In the genomic region with DNA sequence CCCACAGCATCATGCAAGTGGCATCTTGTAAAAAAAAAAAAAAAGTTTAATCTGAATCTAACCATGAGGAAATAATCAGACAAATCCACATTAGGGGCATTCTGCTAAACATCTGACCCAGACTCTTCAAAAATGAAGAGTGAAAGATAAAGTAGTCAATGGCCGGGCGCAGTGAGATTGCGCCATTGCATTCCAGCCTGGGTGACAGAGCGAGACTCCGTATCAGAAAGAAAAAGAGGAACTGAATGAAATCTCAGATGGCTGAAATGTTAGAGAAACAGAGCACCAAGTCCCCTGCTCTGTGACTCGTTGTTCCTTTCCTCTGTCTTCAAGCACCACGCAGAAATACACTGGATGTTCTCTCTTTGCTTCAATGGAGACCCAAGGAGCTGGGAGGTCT, we compare ENCODE assay signal across 13 cellular contexts. TPM values are rescaled to one million over a fixed set of nuclear protein-coding genes. Genes with fewer than 3 reads are reported as not detected.
A peak's percentile ranks its signal among the peaks of the same experiment; 100 is the strongest.
DNase-seq lines count a peak whose midpoint lies in the region; ATAC-seq and TF ChIP-seq lines count a peak whose summit lies in the region.
"Had no signal": no experiment of that assay in that cellular context is flagged by ENCODE, and none has a peak within 500 bp of the region (broad histone marks: within the 10 kb centered on the region; RNA-seq: fewer than 3 reads in every experiment).

No MANE protein-coding gene starts in this region.

- no peak for TF ChIP-seq CTCF in HCT116 (IDR thresholded peaks at IDR 0.05 in 2 of 3, conservative IDR thresholded peaks at IDR 0.05 in 1 of 3; ENCODE audit: borderline replicate concordance in 1 of 3, insufficient read depth in 1 of 3, low read depth in 2 of 3, low read length in 2 of 3)

- H3K4me2 ChIP-seq in HCT116 (ENCODE audit: low read length), result no peak overlapping the region

- RAD21 ChIA-PET in HCT116 (lab: Charles Lee; ENCODE audit: low non-redundant PET in 1 of 2, low total read pairs in 2 of 2, uncharacterized antibody in 2 of 2, unreplicated experiment in 2 of 2), result no interaction called here

- peaks cover 0 to 6% of the 10 kb centered on the region in 2 experiments; a peak in 1 of 4 replicates for H3K4me1 ChIP-seq in HCT116 (ENCODE audit: control insufficient read depth in 1 of 2, insufficient read depth in 2 of 2, low read length in 2 of 2)
- H3K4me1 ChIP-seq in right cardiac atrium (ENCODE audit: control insufficient read depth, insufficient read depth, low read length), result no peaks in the 10 kb centered on the region
- H3K4me1 ChIP-seq: foreskin keratinocyte had no signal

- H3K4me1 Mint-ChIP-seq in stimulated activated naive B cell treated with anti-CD40 and anti-IgM and Interleukin-4, amounts not matched to agents 10 μg/mL and 1 μg/mL and 100 μg/mL, for 72 hours, result peaks cover 56 to 94% of the 10 kb centered on the region in 2 donors

- CTCF ChIA-PET in HCT116 (lab: Charles Lee), result no interaction called here

- H3K27ac ChIP-seq in HCT116 (ENCODE audit: low read depth, low read length) (no peak overlapping the region), right cardiac atrium (ENCODE audit: low read length) (peak overlapping the region; percentile 61)
- H3K27ac ChIP-seq: foreskin keratinocyte had no signal

- no peaks in the 10 kb centered on the region for H3K79me2 ChIP-seq in HCT116 (ENCODE audit: insufficient read depth, low read length)

- H3K36me3 Mint-ChIP-seq in stimulated activated naive B cell treated with anti-CD40 and anti-IgM and Interleukin-4, amounts not matched to agents 10 μg/mL and 1 μg/mL and 100 μg/mL, for 72 hours, result peaks cover 25 to 30% of the 10 kb centered on the region in 2 donors

- H3K36me3 ChIP-seq in HCT116 (ENCODE audit: control insufficient read depth in 1 of 2, insufficient read depth in 2 of 2, low read length in 2 of 2), result 0 out of 4 replicates have a peak, but pooled peaks cover 0 to 4% of the 10 kb centered on the region in 2 experiments

- BruUV-seq in HCT116 (replicated peaks; lab: Mats Ljungman, UMichigan), result TSS peak; percentile 59

- H3K27me3 ChIP-seq in HCT116 (ENCODE audit: insufficient read depth, low read length) (no peaks in the 10 kb centered on the region), right cardiac atrium (ENCODE audit: control insufficient read depth, insufficient read depth) (no peaks in the 10 kb centered on the region)

- no peaks in the 10 kb centered on the region for H3K9me3 ChIP-seq in HCT116 (ENCODE audit: control insufficient read depth in 1 of 2, insufficient read depth in 1 of 2, low read depth in 1 of 2, low read length in 2 of 2)
- no peaks in the 10 kb centered on the region for H3K9me3 ChIP-seq in right cardiac atrium (ENCODE audit: control insufficient read depth, low read length)

- no peaks in the 10 kb centered on the region for H3K9me3 Mint-ChIP-seq in stimulated activated naive B cell treated with anti-CD40 and anti-IgM and Interleukin-4, amounts not matched to agents 10 μg/mL and 1 μg/mL and 100 μg/mL, for 72 hours
- H3K9me3 Mint-ChIP-seq: stimulated activated naive CD8-positive, alpha-beta T cell treated with anti-CD3 and anti-CD28 coated beads, Interleukin-15, Interleukin-2, amounts not matched to agents 100 ng/mL and 50 ng/mL, for 24 hours had no signal

- H3K27me3 Mint-ChIP-seq in stimulated activated naive B cell treated with anti-CD40 and anti-IgM and Interleukin-4, amounts not matched to agents 10 μg/mL and 1 μg/mL and 100 μg/mL, for 72 hours, result no peaks in the 10 kb centered on the region

- no peak overlapping the region for H2AFZ ChIP-seq in HCT116 (ENCODE audit: low read depth, low read length, poor library complexity, severe bottlenecking)

- ATAC-seq in HCT116 (no peak), right cardiac atrium (no peak)
- ATAC-seq in stimulated activated naive B cell treated with anti-CD40 and anti-IgM and Interleukin-4, amounts not matched to agents 10 μg/mL and 1 μg/mL and 100 μg/mL, for 72 hours (replicated peaks), result peak; percentile 78 to 79
- ATAC-seq: foreskin keratinocyte, left colon had no signal

- no peak for DNase-seq in HCT116 (ENCODE audit: low read depth, low spot score)
- DNase-seq in OCI-M1 (lab: John Stamatoyannopoulos, UW), result peak; percentile 91
- peak in 2 of 3 donors; percentile 59 to 77 for DNase-seq in right cardiac atrium
- DNase-seq in stimulated activated naive B cell treated with anti-CD40 and anti-IgM and Interleukin-4, amounts not matched to agents 10 μg/mL and 1 μg/mL and 100 μg/mL, for 72 hours, result no peak
- DNase-seq in stimulated activated CD4-positive, alpha-beta T cell treated with anti-CD3 and anti-CD28 coated beads, Interleukin-15, amount 100 ng/mL, for 24 hours, result no peak
- no peak for DNase-seq in iPS-NIHi7 (ENCODE audit: extremely low spot score)
- DNase-seq in cerebellum (ENCODE audit: low spot score), result no peak
- DNase-seq: activated CD8-positive, alpha-beta memory T cell treated with anti-CD3 and anti-CD28 coated beads for 24 hours; amniotic stem cell; foreskin keratinocyte; left colon; NCI-H1930 had no signal

- H4K20me1 ChIP-seq in HCT116 (ENCODE audit: insufficient read depth), result no peaks in the 10 kb centered on the region

- H3K4me3 ChIP-seq in HCT116 (replicated peaks in 1 of 2; ENCODE audit: low read depth in 1 of 2, low read length in 2 of 2), result no peak overlapping the region
- no peak overlapping the region for H3K4me3 ChIP-seq in right cardiac atrium (ENCODE audit: low read length)

- intact Hi-C loops in HCT116 (cut with micrococcal nuclease), result no loop called here
- intact Hi-C loops in right cardiac atrium (cut with DNase I), result no loop called here

- POLR2A ChIA-PET in HCT116 (lab: Charles Lee), result no interaction called here

- no peak overlapping the region for H3K9ac ChIP-seq in HCT116 (ENCODE audit: low read length)

- H3K9me2 ChIP-seq in HCT116 (ENCODE audit: insufficient read depth), result no peaks in the 10 kb centered on the region

- 74% methylated on average over 7 of the region's 7 CpGs for WGBS in right cardiac atrium

- H3K27ac Mint-ChIP-seq in stimulated activated naive B cell treated with anti-CD40 and anti-IgM and Interleukin-4, amounts not matched to agents 10 μg/mL and 1 μg/mL and 100 μg/mL, for 72 hours, result peak overlapping the region; percentile 81
- H3K27ac Mint-ChIP-seq: stimulated activated naive CD8-positive, alpha-beta T cell treated with anti-CD3 and anti-CD28 coated beads, Interleukin-15, Interleukin-2, amounts not matched to agents 100 ng/mL and 50 ng/mL, for 24 hours had no signal

- TF ChIP-seq RAD21 in HCT116 (IDR thresholded peaks at IDR 0.05; ENCODE audit: low read depth), result no peak

- H3K4me3 Mint-ChIP-seq in stimulated activated naive B cell treated with anti-CD40 and anti-IgM and Interleukin-4, amounts not matched to agents 10 μg/mL and 1 μg/mL and 100 μg/mL, for 72 hours, result peak overlapping the region; percentile 30 to 62
- H3K4me3 Mint-ChIP-seq: stimulated activated naive CD8-positive, alpha-beta T cell treated with anti-CD3 and anti-CD28 coated beads, Interleukin-15, Interleukin-2, amounts not matched to agents 100 ng/mL and 50 ng/mL, for 24 hours had no signal

- no peak for TF ChIP-seq POLR2A in HCT116 (IDR thresholded peaks at IDR 0.05; ENCODE audit: borderline replicate concordance, extremely low read depth, insufficient read depth, insufficient read length)

TF ChIP-seq in HCT116, 20 proteins besides CTCF, POLR2A, EP300 and RAD21:
- TF ChIP-seq CEBPB (IDR thresholded peaks at IDR 0.05; ENCODE audit: low read depth) (no peak), EZH2phosphoT487 (IDR thresholded peaks at IDR 0.05; ENCODE audit: borderline replicate concordance) (no peak), YY1 (IDR thresholded peaks at IDR 0.05; ENCODE audit: extremely low read depth, insufficient replicate concordance, low read depth, low read length) (no peak), ELF1 (IDR thresholded peaks at IDR 0.05; ENCODE audit: borderline replicate concordance, low read depth) (no peak), ZFX (IDR thresholded peaks at IDR 0.05) (no peak), SIN3A (IDR thresholded peaks at IDR 0.05; ENCODE audit: low read depth) (no peak)
- TF ChIP-seq, protein P1, sequence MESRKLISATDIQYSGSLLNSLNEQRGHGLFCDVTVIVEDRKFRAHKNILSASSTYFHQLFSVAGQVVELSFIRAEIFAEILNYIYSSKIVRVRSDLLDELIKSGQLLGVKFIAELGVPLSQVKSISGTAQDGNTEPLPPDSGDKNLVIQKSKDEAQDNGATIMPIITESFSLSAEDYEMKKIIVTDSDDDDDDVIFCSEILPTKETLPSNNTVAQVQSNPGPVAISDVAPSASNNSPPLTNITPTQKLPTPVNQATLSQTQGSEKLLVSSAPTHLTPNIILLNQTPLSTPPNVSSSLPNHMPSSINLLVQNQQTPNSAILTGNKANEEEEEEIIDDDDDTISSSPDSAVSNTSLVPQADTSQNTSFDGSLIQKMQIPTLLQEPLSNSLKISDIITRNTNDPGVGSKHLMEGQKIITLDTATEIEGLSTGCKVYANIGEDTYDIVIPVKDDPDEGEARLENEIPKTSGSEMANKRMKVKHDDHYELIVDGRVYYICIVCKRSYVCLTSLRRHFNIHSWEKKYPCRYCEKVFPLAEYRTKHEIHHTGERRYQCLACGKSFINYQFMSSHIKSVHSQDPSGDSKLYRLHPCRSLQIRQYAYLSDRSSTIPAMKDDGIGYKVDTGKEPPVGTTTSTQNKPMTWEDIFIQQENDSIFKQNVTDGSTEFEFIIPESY (IDR thresholded peaks at IDR 0.05; ENCODE audit: extremely low read depth, insufficient replicate concordance, low read length), result no peak

RNA-seq across cellular contexts. Expression of a gene that starts 12.7 kb away (rescaled TPM):
- total RNA-seq in HCT116 (2021; ENCODE audit: unreplicated experiment), result 11.2 TPM
- 7.1 and 7.9 TPM in 2 replicates for polyA plus RNA-seq in HCT116 (2012)
- total RNA-seq in right cardiac atrium, result 10 to 100 TPM in 2 of 4 donors, 1 to 10 TPM in 2; 7.7 to 10.4 (median 9.7) TPM
- polyA plus RNA-seq in right cardiac atrium, result 6.6 TPM
- 3.1 TPM for total RNA-seq in cerebellum

RNA-seq across cellular contexts. Expression of a gene that starts 36.4 kb away (rescaled TPM):
- total RNA-seq in HCT116 (2021; ENCODE audit: unreplicated experiment) (17.2 TPM), right cardiac atrium (10 to 100 TPM in 3 of 4 donors, 1 to 10 TPM in 1; 8.2 to 14.4 (median 11.1) TPM), cerebellum (8.3 TPM)
- 7.7 and 10.6 TPM in 2 replicates for polyA plus RNA-seq in HCT116 (2012)
- polyA plus RNA-seq in right cardiac atrium, result 3.1 TPM
- polyA plus RNA-seq: foreskin keratinocyte had no signal

RNA-seq across cellular contexts. Expression of a gene that starts 52.1 kb away (rescaled TPM):
- 13.1 TPM for total RNA-seq in HCT116 (2021; ENCODE audit: unreplicated experiment)
- 2.9 and 5.7 TPM in 2 replicates for polyA plus RNA-seq in HCT116 (2012)
- total RNA-seq in right cardiac atrium, result 10 to 100 TPM; 11.7 to 14.0 (median 12.0) TPM
- polyA plus RNA-seq in right cardiac atrium, result 14.6 TPM
- total RNA-seq in cerebellum, result 30.7 TPM

Comparison
In these comparisons a context has a peak if more than half of its experiments do, and no peak if none do; other contexts are left out.
1. ATAC-seq: peak in stimulated activated naive B cell treated with anti-CD40 and anti-IgM and Interleukin-4, amounts not matched to agents 10 μg/mL and 1 μg/mL and 100 μg/mL, for 72 hours (2 of 2); none in HCT116 (single experiment) and right cardiac atrium (0 of 2).
2. DNase-seq: peak in OCI-M1 (single experiment) and right cardiac atrium (2 of 3); none in HCT116 (single experiment), stimulated activated naive B cell treated with anti-CD40 and anti-IgM and Interleukin-4, amounts not matched to agents 10 μg/mL and 1 μg/mL and 100 μg/mL, for 72 hours (single experiment), stimulated activated CD4-positive, alpha-beta T cell treated with anti-CD3 and anti-CD28 coated beads, Interleukin-15, amount 100 ng/mL, for 24 hours (single experiment), iPS-NIHi7 (single experiment) and cerebellum (single experiment).